In genomic region chr2:43083710-43084698, GRCh38 we compare ENCODE assay signal across 8 cellular contexts.
DNase-seq lines count a peak whose midpoint lies in the region; ATAC-seq, FAIRE-seq and TF ChIP-seq lines count a peak whose summit lies in the region.

No MANE protein-coding gene starts in this region.

- H3K9me3 ChIP-seq in KOPT-K1 (ENCODE audit: insufficient read depth, low read length, poor library complexity, severe bottlenecking): no peaks in the 10 kb centered on the region
- no peaks in the 10 kb centered on the region for H3K9me3 ChIP-seq in testis

- 36 to 45% methylated on average over 10 to 13 of the region's 13 CpGs for WGBS in testis, 2 donors

- H3K27ac ChIP-seq in KOPT-K1 (ENCODE audit: low read depth, low read length, poor library complexity, severe bottlenecking) (peak overlapping the region; percentile 56), caudate nucleus (ENCODE audit: low read depth, low read length) (peak overlapping the region; percentile 61), testis (peak overlapping the region; percentile 66 to 93)

- no peaks in the 10 kb centered on the region for H3K27me3 ChIP-seq in testis

- TF ChIP-seq CTCF in testis (IDR thresholded peaks at IDR 0.05): no peak

- H3K4me3 ChIP-seq in testis: no peak overlapping the region

- TF ChIP-seq POLR2A in testis (IDR thresholded peaks at IDR 0.05): no peak
- no peak for TF ChIP-seq POLR2A in GM12891 (IDR thresholded peaks at IDR 0.05; ENCODE audit: low read depth, low read length)

- H3K36me3 ChIP-seq in KOPT-K1 (ENCODE audit: insufficient read depth, low read length): no peaks in the 10 kb centered on the region
- H3K36me3 ChIP-seq in testis (ENCODE audit: low read depth, missing control alignments): no peaks in the 10 kb centered on the region

- peak in 31 of 61 donors; percentile 11 to 82 (median 44) for DNase-seq in caudate nucleus (lab: John Stamatoyannopoulos, UW)
- DNase-seq in left lobe of liver (ENCODE audit: low spot score): no peak
- peak; percentile 40 for DNase-seq in testis
- DNase-seq in stimulated activated CD4-positive, alpha-beta T cell treated with anti-CD3 and anti-CD28 coated beads, Interleukin-2, amount 100 ng/mL, for 24 hours: no peak
- DNase-seq in GM12891 (ENCODE audit: insufficient read length, low spot score): no peak

- no peak for FAIRE-seq in GM12891 (lab: Jason Lieb, UNC)

- ATAC-seq in left lobe of liver: peak; percentile 63
- ATAC-seq in GM18511 (IDR thresholded peaks at IDR 0.05; ENCODE audit: unreplicated experiment): no peak
- ATAC-seq in HG03045 (IDR thresholded peaks at IDR 0.05; ENCODE audit: unreplicated experiment): no peak

- peaks cover 57% of the 10 kb centered on the region for H3K4me1 ChIP-seq in testis

- intact Hi-C loops in testis (cut with DNase I; ENCODE audit: low total_unique reads): no loop called here

TF ChIP-seq in GM12891, 5 proteins besides CTCF, POLR2A, EP300 and RAD21:
- TF ChIP-seq PAX5 (IDR thresholded peaks at IDR 0.05; ENCODE audit: insufficient read depth, low read length, severe bottlenecking) (no peak), POLR2AphosphoS5 (IDR thresholded peaks at IDR 0.05; ENCODE audit: low read depth, low read length) (no peak), TAF1 (IDR thresholded peaks at IDR 0.05; ENCODE audit: low read depth, low read length) (no peak), SPI1 (IDR thresholded peaks at IDR 0.05; ENCODE audit: low read depth, low read length) (no peak), POU2F2 (IDR thresholded peaks at IDR 0.05; ENCODE audit: low read depth, low read length) (no peak)

Comparison
In these comparisons a context has a peak if more than half of its experiments do, and no peak if none do; other contexts are left out.
1. DNase-seq: peak in caudate nucleus (31 of 61) and testis (single experiment); none in left lobe of liver (single experiment), stimulated activated CD4-positive, alpha-beta T cell treated with anti-CD3 and anti-CD28 coated beads, Interleukin-2, amount 100 ng/mL, for 24 hours (0 of 2) and GM12891 (single experiment).
2. Peak in every context shown above with its lines, with median percentiles within 50 percentile points of each other: H3K27ac ChIP-seq.